ENCODE assay signal across 1 cellular context in the genomic region with DNA sequence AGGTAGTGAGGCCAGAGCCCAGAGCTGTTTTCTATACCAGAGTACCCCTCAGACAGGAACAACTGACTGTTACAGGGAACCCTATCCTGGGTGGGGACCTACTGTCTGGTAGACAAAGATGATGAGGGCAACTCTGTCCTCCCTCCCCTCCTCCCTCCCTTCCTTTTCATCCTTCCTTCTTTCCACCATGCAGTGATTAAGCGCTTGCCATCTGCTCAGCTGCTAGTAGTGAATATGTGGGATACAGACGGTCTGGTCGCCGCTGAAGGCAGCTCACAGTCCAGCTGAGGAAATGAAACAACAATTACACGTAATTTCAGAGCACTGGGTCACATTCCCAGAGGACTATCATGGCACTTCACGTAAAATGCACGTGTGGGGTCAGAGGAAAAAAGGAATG.
TF ChIP-seq lines count a peak whose summit lies in the region.

No MANE protein-coding gene starts in this region.

TF ChIP-seq in H1, 55 proteins besides CTCF, POLR2A, EP300 and RAD21 (continued from another document):
- TF ChIP-seq MAX (IDR thresholded peaks at IDR 0.05) (no peak), RFX5 (IDR thresholded peaks at IDR 0.05; ENCODE audit: borderline replicate concordance, low read depth, low read length) (no peak), NANOG (IDR thresholded peaks at IDR 0.05; ENCODE audit: insufficient read depth, low read depth, low read length, poor library complexity, severe bottlenecking) (no peak), TCF12 (IDR thresholded peaks at IDR 0.05; ENCODE audit: low read depth, low read length) (no peak), SAP30 (IDR thresholded peaks at IDR 0.05; ENCODE audit: insufficient read depth, insufficient replicate concordance, low read length) (no peak), SRF (IDR thresholded peaks at IDR 0.05; ENCODE audit: low read depth, low read length) (no peak), KDM5A (IDR thresholded peaks at IDR 0.05; ENCODE audit: low read length) (no peak), BCL11A (IDR thresholded peaks at IDR 0.05; ENCODE audit: low read depth in 2 of 2, low read length in 2 of 2) (no peak), RXRA (IDR thresholded peaks at IDR 0.05; ENCODE audit: insufficient read depth, low read depth, low read length) (no peak)
- TF ChIP-seq, protein P1, sequence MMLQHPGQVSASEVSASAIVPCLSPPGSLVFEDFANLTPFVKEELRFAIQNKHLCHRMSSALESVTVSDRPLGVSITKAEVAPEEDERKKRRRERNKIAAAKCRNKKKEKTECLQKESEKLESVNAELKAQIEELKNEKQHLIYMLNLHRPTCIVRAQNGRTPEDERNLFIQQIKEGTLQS (IDR thresholded peaks at IDR 0.05; ENCODE audit: insufficient read depth, low read depth, low read length) = no peak
- TF ChIP-seq, protein P2, sequence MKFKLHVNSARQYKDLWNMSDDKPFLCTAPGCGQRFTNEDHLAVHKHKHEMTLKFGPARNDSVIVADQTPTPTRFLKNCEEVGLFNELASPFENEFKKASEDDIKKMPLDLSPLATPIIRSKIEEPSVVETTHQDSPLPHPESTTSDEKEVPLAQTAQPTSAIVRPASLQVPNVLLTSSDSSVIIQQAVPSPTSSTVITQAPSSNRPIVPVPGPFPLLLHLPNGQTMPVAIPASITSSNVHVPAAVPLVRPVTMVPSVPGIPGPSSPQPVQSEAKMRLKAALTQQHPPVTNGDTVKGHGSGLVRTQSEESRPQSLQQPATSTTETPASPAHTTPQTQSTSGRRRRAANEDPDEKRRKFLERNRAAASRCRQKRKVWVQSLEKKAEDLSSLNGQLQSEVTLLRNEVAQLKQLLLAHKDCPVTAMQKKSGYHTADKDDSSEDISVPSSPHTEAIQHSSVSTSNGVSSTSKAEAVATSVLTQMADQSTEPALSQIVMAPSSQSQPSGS (IDR thresholded peaks at IDR 0.05; ENCODE audit: low read length) = no peak
